ENCODE assay signal across 19 cellular contexts in the genomic region with DNA sequence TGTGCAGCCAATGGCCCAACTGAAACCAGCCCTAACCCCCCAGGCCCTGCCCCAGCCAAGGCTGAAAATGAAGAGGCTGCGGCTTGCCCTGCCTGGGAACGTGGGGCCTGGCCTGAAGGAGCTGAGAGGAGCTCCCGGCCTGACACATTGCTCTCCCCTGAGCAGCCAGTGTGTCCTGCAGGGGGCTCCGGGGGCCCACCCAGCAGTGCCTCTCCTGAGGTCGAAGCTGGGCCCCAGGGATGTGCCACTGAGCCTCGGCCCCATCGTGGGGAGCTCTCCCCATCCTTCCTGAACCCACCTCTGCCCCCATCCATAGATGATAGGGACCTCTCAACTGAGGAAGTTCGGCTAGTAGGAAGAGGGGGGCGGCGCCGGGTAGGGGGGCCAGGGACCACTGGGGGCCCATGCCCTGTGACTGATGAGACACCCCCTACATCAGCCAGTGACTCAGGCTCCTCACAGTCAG.
"Had no signal": no experiment of that assay in that cellular context is flagged by ENCODE, and none has a peak within 500 bp of the region (broad histone marks: within the 10 kb centered on the region; RNA-seq: fewer than 3 reads in every experiment).

No MANE protein-coding gene starts in this region.

- H2AFZ ChIP-seq: parathyroid adenoma had no signal

- H3K27me3 Mint-ChIP-seq: naive thymus-derived CD4-positive, alpha-beta T cell; stimulated activated naive B cell treated with anti-CD40 and anti-IgM and Interleukin-4, amounts not matched to agents 10 μg/mL and 1 μg/mL and 100 μg/mL, for 72 hours; type B pancreatic cell had no signal

- H3K27me3 ChIP-seq: gastrocnemius medialis, neutrophil, spleen, stomach, tibial artery had no signal

- H3K4me3 Mint-ChIP-seq: naive thymus-derived CD4-positive, alpha-beta T cell; stimulated activated naive B cell treated with anti-CD40 and anti-IgM and Interleukin-4, amounts not matched to agents 10 μg/mL and 1 μg/mL and 100 μg/mL, for 72 hours; type B pancreatic cell had no signal

- H3K4me1 ChIP-seq: parathyroid adenoma, spleen, stomach, tibial artery had no signal

- H3K9ac ChIP-seq: parathyroid adenoma had no signal

- H3K27ac Mint-ChIP-seq: naive thymus-derived CD4-positive, alpha-beta T cell; progenitor cell of endocrine pancreas; type B pancreatic cell had no signal

- H3K79me2 ChIP-seq: parathyroid adenoma had no signal

- ATAC-seq: gastrocnemius medialis; naive thymus-derived CD4-positive, alpha-beta T cell; stimulated activated naive B cell treated with anti-CD40 and anti-IgM and Interleukin-4, amounts not matched to agents 10 μg/mL and 1 μg/mL and 100 μg/mL, for 72 hours had no signal

- H3K4me3 ChIP-seq: gastrocnemius medialis, skin epidermis, spleen, stomach, tibial artery had no signal

- H3K36me3 ChIP-seq: gastrocnemius medialis, neutrophil had no signal

- H3K9me3 Mint-ChIP-seq: stimulated activated naive B cell treated with anti-CD40 and anti-IgM and Interleukin-4, amounts not matched to agents 10 μg/mL and 1 μg/mL and 100 μg/mL, for 72 hours; type B pancreatic cell had no signal

- H3K9me3 ChIP-seq: gastrocnemius medialis, neutrophil, spleen, stomach had no signal

- H3K27ac ChIP-seq: gastrocnemius medialis, neutrophil, parathyroid adenoma, skin epidermis, spleen, stomach, tibial artery had no signal

- DNase-seq: caudate nucleus; cerebellar nuclear complex; cortex of kidney; effector CD4-positive, alpha-beta T cell; foreskin fibroblast; gastrocnemius medialis; mesenchymal stem cell; midbrain; naive thymus-derived CD4-positive, alpha-beta T cell; spleen; stimulated activated CD4-positive, alpha-beta T cell treated with anti-CD3 and anti-CD28 coated beads, Interleukin-4, amount 100 ng/mL, for 4 hours; stimulated activated naive B cell treated with anti-CD40 and anti-IgM and Interleukin-4, amounts not matched to agents 10 μg/mL and 1 μg/mL and 100 μg/mL, for 72 hours; stomach; tibial artery had no signal
